In the genomic region with DNA sequence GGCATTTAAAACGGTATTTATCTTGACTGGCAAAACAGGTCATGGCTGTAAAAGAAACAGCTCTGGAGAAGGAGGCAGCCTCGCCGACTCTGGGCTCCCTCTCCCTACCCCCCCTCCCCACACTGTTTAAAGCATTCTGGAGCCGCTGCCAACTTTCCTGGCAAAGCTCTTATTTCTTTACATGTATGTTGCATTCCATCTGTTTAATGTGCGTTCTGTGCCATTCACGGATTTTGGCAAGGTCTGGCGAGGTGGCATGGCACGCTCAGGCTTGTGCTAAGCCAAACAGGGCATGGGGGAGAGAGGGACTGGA, we compare ENCODE assay signal across 13 cellular contexts. TPM values are rescaled to one million over a fixed set of nuclear protein-coding genes. Genes with fewer than 3 reads are reported as not detected.
DNase-seq lines count a peak whose midpoint lies in the region; ATAC-seq and TF ChIP-seq lines count a peak whose summit lies in the region.
"Had no signal": no experiment of that assay in that cellular context is flagged by ENCODE, and none has a peak within 500 bp of the region (broad histone marks: within the 10 kb centered on the region; RNA-seq: fewer than 3 reads in every experiment).

No MANE protein-coding gene starts in this region.

- peaks cover 41% of the 10 kb centered on the region for H3K4me1 Mint-ChIP-seq in activated naive CD8-positive, alpha-beta T cell treated with anti-CD3 and anti-CD28 coated beads for 36 hours
- peaks cover 49% of the 10 kb centered on the region for H3K4me1 Mint-ChIP-seq in activated naive CD8-positive, alpha-beta T cell treated with anti-CD3 and anti-CD28 coated beads, Interleukin-2, amount 50 U/mL, for 24 hours
- peaks cover 59% of the 10 kb centered on the region for H3K4me1 Mint-ChIP-seq in dendritic cell treated with granulocyte-macrophage colony-stimulating factor and Interleukin-4, amounts not matched to agents 40 ng/mL and 50 ng/mL, for 4 days (ENCODE audit: low read depth)
- peaks cover 33% of the 10 kb centered on the region for H3K4me1 Mint-ChIP-seq in nephron progenitor cell

- intact Hi-C loops in dendritic cell treated with granulocyte-macrophage colony-stimulating factor and Interleukin-4, amounts not matched to agents 40 ng/mL and 50 ng/mL, for 4 days (cut with micrococcal nuclease), result no loop called here

- TF ChIP-seq CTCF in nephron progenitor cell (IDR thresholded peaks at IDR 0.05) (no peak), BE2C (IDR thresholded peaks at IDR 0.05; ENCODE audit: low read depth, low read length) (no peak)

- no peak for ATAC-seq in activated naive CD8-positive, alpha-beta T cell treated with anti-CD3 and anti-CD28 coated beads, Interleukin-2, amount 50 U/mL, for 24 hours
- ATAC-seq in GM19463 (IDR thresholded peaks at IDR 0.05; ENCODE audit: unreplicated experiment) (no peak), GM21360 (IDR thresholded peaks at IDR 0.05; ENCODE audit: unreplicated experiment) (no peak)
- ATAC-seq: A549; activated naive CD4-positive, alpha-beta T cell treated with anti-CD3 and anti-CD28 coated beads, Interleukin-2, amount 50 U/mL, for 72 hours; T-cell had no signal

- peaks cover 3% of the 10 kb centered on the region for H3K36me3 Mint-ChIP-seq in activated naive CD8-positive, alpha-beta T cell treated with anti-CD3 and anti-CD28 coated beads for 36 hours
- H3K36me3 Mint-ChIP-seq in activated naive CD8-positive, alpha-beta T cell treated with anti-CD3 and anti-CD28 coated beads, Interleukin-2, amount 50 U/mL, for 24 hours (ENCODE audit: low read depth), result no peaks in the 10 kb centered on the region
- no peaks in the 10 kb centered on the region for H3K36me3 Mint-ChIP-seq in dendritic cell treated with granulocyte-macrophage colony-stimulating factor and Interleukin-4, amounts not matched to agents 40 ng/mL and 50 ng/mL, for 4 days (ENCODE audit: low read depth)
- H3K36me3 Mint-ChIP-seq in nephron progenitor cell (ENCODE audit: low read depth), result no peaks in the 10 kb centered on the region
- H3K36me3 Mint-ChIP-seq: T-cell had no signal

- no peaks in the 10 kb centered on the region for H3K9me3 ChIP-seq in BE2C
- H3K9me3 ChIP-seq: A549 had no signal

- no peak overlapping the region for H3K4me3 Mint-ChIP-seq in activated naive CD8-positive, alpha-beta T cell treated with anti-CD3 and anti-CD28 coated beads for 36 hours
- no peak overlapping the region for H3K4me3 Mint-ChIP-seq in activated naive CD8-positive, alpha-beta T cell treated with anti-CD3 and anti-CD28 coated beads, Interleukin-2, amount 50 U/mL, for 24 hours
- no peak overlapping the region for H3K4me3 Mint-ChIP-seq in dendritic cell treated with granulocyte-macrophage colony-stimulating factor and Interleukin-4, amounts not matched to agents 40 ng/mL and 50 ng/mL, for 4 days
- H3K4me3 Mint-ChIP-seq in nephron progenitor cell, result no peak overlapping the region
- H3K4me3 Mint-ChIP-seq: T-cell had no signal

- H3K4me1 ChIP-seq in BE2C, result no peaks in the 10 kb centered on the region
- H3K4me1 ChIP-seq: A549 had no signal

- peak overlapping the region; percentile 98 for H3K27ac Mint-ChIP-seq in activated naive CD8-positive, alpha-beta T cell treated with anti-CD3 and anti-CD28 coated beads for 36 hours
- H3K27ac Mint-ChIP-seq in activated naive CD8-positive, alpha-beta T cell treated with anti-CD3 and anti-CD28 coated beads, Interleukin-2, amount 50 U/mL, for 24 hours, result no peak overlapping the region
- peak overlapping the region; percentile 85 for H3K27ac Mint-ChIP-seq in dendritic cell treated with granulocyte-macrophage colony-stimulating factor and Interleukin-4, amounts not matched to agents 40 ng/mL and 50 ng/mL, for 4 days
- H3K27ac Mint-ChIP-seq in nephron progenitor cell, result peak overlapping the region; percentile 80
- H3K27ac Mint-ChIP-seq: T-cell had no signal

- no peaks in the 10 kb centered on the region for H3K36me3 ChIP-seq in BE2C

- no peak overlapping the region for H3K4me3 ChIP-seq in BE2C (ENCODE audit: low read depth, low read length)
- H3K4me3 ChIP-seq: A549 had no signal

- peaks cover 1% of the 10 kb centered on the region for H3K9me3 Mint-ChIP-seq in activated naive CD8-positive, alpha-beta T cell treated with anti-CD3 and anti-CD28 coated beads for 36 hours
- no peaks in the 10 kb centered on the region for H3K9me3 Mint-ChIP-seq in activated naive CD8-positive, alpha-beta T cell treated with anti-CD3 and anti-CD28 coated beads, Interleukin-2, amount 50 U/mL, for 24 hours
- no peaks in the 10 kb centered on the region for H3K9me3 Mint-ChIP-seq in dendritic cell treated with granulocyte-macrophage colony-stimulating factor and Interleukin-4, amounts not matched to agents 40 ng/mL and 50 ng/mL, for 4 days
- H3K9me3 Mint-ChIP-seq in nephron progenitor cell, result peaks cover 6% of the 10 kb centered on the region
- H3K9me3 Mint-ChIP-seq: T-cell had no signal

- no peaks in the 10 kb centered on the region for H3K27me3 ChIP-seq in BE2C

- H3K27me3 Mint-ChIP-seq in activated naive CD8-positive, alpha-beta T cell treated with anti-CD3 and anti-CD28 coated beads for 36 hours, result no peaks in the 10 kb centered on the region
- H3K27me3 Mint-ChIP-seq in activated naive CD8-positive, alpha-beta T cell treated with anti-CD3 and anti-CD28 coated beads, Interleukin-2, amount 50 U/mL, for 24 hours, result no peaks in the 10 kb centered on the region
- peaks cover 17% of the 10 kb centered on the region for H3K27me3 Mint-ChIP-seq in dendritic cell treated with granulocyte-macrophage colony-stimulating factor and Interleukin-4, amounts not matched to agents 40 ng/mL and 50 ng/mL, for 4 days
- peaks cover 6% of the 10 kb centered on the region for H3K27me3 Mint-ChIP-seq in nephron progenitor cell (ENCODE audit: low read depth, poor library complexity)
- H3K27me3 Mint-ChIP-seq: T-cell had no signal

- no peak for DNase-seq in activated naive CD8-positive, alpha-beta T cell treated with anti-CD3 and anti-CD28 coated beads for 36 hours
- DNase-seq in activated naive CD8-positive, alpha-beta T cell treated with anti-CD3 and anti-CD28 coated beads, Interleukin-2, amount 50 U/mL, for 24 hours, result no peak
- DNase-seq in nephron progenitor cell, result no peak
- DNase-seq in NCI-H82 (lab: John Stamatoyannopoulos, UW), result no peak
- no peak for DNase-seq in BE2C
- DNase-seq: activated CD4-positive, alpha-beta T cell treated with anti-CD3 and anti-CD28 coated beads, Interleukin-2, amount 50 U/mL, for 48 hours; hypothalamus; T-cell had no signal

RNA-seq across cellular contexts. Expression of gene MED13L, which starts 41.2 kb away (rescaled TPM):
- 10 to 100 TPM; 40.5 to 41.1 TPM for total RNA-seq in activated naive CD8-positive, alpha-beta T cell treated with anti-CD3 and anti-CD28 coated beads for 36 hours
- polyA plus RNA-seq in BE2C (2012; ENCODE audit: insufficient read depth, insufficient read length, low read depth), result 35.0 TPM
